8 cellular contexts compared by ENCODE assay signal in the genomic region with DNA sequence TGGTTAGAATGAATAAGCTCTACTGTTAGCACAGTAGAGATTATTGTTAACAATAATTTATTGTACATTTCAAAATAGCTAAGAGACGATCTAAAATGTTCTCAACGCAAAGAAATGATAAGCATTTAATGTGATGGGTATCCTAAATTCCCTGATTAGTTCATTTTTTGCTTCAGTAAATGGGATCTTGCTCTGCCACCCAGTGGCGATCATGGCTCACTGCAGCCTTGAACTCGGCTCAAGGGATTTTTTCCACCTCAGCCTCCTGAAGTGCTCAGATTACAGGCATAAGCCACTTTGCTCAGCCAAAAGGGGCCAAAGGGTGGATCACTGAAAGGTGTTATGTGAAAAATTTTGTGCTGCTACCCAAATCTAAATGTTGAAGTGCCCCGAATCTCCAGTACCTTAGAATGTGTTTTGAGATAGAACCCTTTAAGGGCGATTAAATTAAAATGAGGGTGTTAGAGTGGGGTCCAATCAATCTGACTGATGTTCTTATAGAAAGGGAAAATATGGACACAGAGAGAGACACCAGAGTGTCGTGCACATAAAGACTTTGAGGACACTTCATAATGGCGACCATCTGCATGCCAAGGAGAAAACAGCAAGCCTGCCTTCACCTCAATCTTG. TPM values are rescaled to one million over a fixed set of nuclear protein-coding genes. Genes with fewer than 3 reads are reported as not detected.
DNase-seq lines count a peak whose midpoint lies in the region; ATAC-seq, FAIRE-seq and TF ChIP-seq lines count a peak whose summit lies in the region.

No MANE protein-coding gene starts in this region.

- H3K36me3 Mint-ChIP-seq in naive thymus-derived CD4-positive, alpha-beta T cell: peaks cover 0 to 1% (median 0%) of the 10 kb centered on the region in 5 donors
- no peaks in the 10 kb centered on the region for H3K36me3 Mint-ChIP-seq in stimulated activated naive B cell treated with anti-CD40 and anti-IgM and Interleukin-4, amounts not matched to agents 10 μg/mL and 1 μg/mL and 100 μg/mL, for 72 hours

- in situ Hi-C loops in ACHN (cut with HindIII; ENCODE audit: low pct_ligation_motif_present, low pct_unique_long_range_greater_than_20kb, low sequenced_read_pairs): no loop called here

- CTCF ChIA-PET in naive thymus-derived CD4-positive, alpha-beta T cell (lab: Charles Lee): interaction anchor here (0.7 to 1.5 kb wide), 18 partner anchors 9 to 513 kb away, joined by 3 to 31 read pairs (median 3); partner anchors contain the start of genes PPP2R1A, ZNF432 and ZNF616

- peak; percentile 88 for ATAC-seq in naive thymus-derived CD4-positive, alpha-beta T cell
- ATAC-seq in stimulated activated naive B cell treated with anti-CD40 and anti-IgM and Interleukin-4, amounts not matched to agents 10 μg/mL and 1 μg/mL and 100 μg/mL, for 72 hours (replicated peaks): peak; percentile 61 to 70
- ATAC-seq in GM21423 (IDR thresholded peaks at IDR 0.05; ENCODE audit: unreplicated experiment): no peak

- no peaks in the 10 kb centered on the region for H3K9me3 ChIP-seq in naive thymus-derived CD4-positive, alpha-beta T cell (ENCODE audit: control insufficient read depth in 2 of 3, low read length in 3 of 3)

- intact Hi-C loops in naive thymus-derived CD4-positive, alpha-beta T cell (cut with micrococcal nuclease): loop anchor here (1.0 to 10.0 kb wide), 6 partner anchors 47 to 231 kb away; partner anchors contain the start of genes PPP2R1A (in 2 of the 2), ZNF616 (in 2 of the 2), ZNF432 (in 1 of the 2) and ZNF615 (in 1 of the 2)

- peak overlapping the region in 1 of 9 donors; percentile 26 for H3K27ac Mint-ChIP-seq in naive thymus-derived CD4-positive, alpha-beta T cell
- H3K27ac Mint-ChIP-seq in stimulated activated naive B cell treated with anti-CD40 and anti-IgM and Interleukin-4, amounts not matched to agents 10 μg/mL and 1 μg/mL and 100 μg/mL, for 72 hours: no peak overlapping the region

- H3K27ac ChIP-seq in naive thymus-derived CD4-positive, alpha-beta T cell (ENCODE audit: low read depth, low read length): no peak overlapping the region

- FAIRE-seq in endometrium (lab: Jason Lieb, UNC): peak; percentile 89

- H3K9me3 Mint-ChIP-seq in naive thymus-derived CD4-positive, alpha-beta T cell: no peaks in the 10 kb centered on the region
- no peaks in the 10 kb centered on the region for H3K9me3 Mint-ChIP-seq in stimulated activated naive B cell treated with anti-CD40 and anti-IgM and Interleukin-4, amounts not matched to agents 10 μg/mL and 1 μg/mL and 100 μg/mL, for 72 hours

- POLR2A ChIA-PET in naive thymus-derived CD4-positive, alpha-beta T cell (lab: Charles Lee): interaction anchor here (1.0 to 1.5 kb wide), 3 partner anchors 28 to 99 kb away, joined by 3 to 7 read pairs (median 7); partner anchors contain the start of gene ZNF616

- H3K4me3 Mint-ChIP-seq in naive thymus-derived CD4-positive, alpha-beta T cell: no peak overlapping the region
- no peak overlapping the region for H3K4me3 Mint-ChIP-seq in stimulated activated naive B cell treated with anti-CD40 and anti-IgM and Interleukin-4, amounts not matched to agents 10 μg/mL and 1 μg/mL and 100 μg/mL, for 72 hours

- no peak overlapping the region for H3K4me3 ChIP-seq in naive thymus-derived CD4-positive, alpha-beta T cell (ENCODE audit: low read length)

- H3K27me3 ChIP-seq in naive thymus-derived CD4-positive, alpha-beta T cell (ENCODE audit: control insufficient read depth in 2 of 2, insufficient read depth in 2 of 2, low read length in 2 of 2): no peaks in the 10 kb centered on the region

- peak; percentile 54 for DNase-seq in ACHN
- DNase-seq in NCI-H526 (lab: John Stamatoyannopoulos, UW): peak; percentile 43 to 76
- peak; percentile 75 for DNase-seq in activated CD8-positive, alpha-beta memory T cell treated with anti-CD3 and anti-CD28 coated beads for 24 hours
- peak in 8 of 9 donors; percentile 26 to 60 (median 50) for DNase-seq in naive thymus-derived CD4-positive, alpha-beta T cell
- DNase-seq in stimulated activated naive B cell treated with anti-CD40 and anti-IgM and Interleukin-4, amounts not matched to agents 10 μg/mL and 1 μg/mL and 100 μg/mL, for 72 hours: peak; percentile 35

- H3K4me1 ChIP-seq in naive thymus-derived CD4-positive, alpha-beta T cell (ENCODE audit: control insufficient read depth in 2 of 2, insufficient read depth in 2 of 2, low read length in 2 of 2): no peaks in the 10 kb centered on the region

- H3K27me3 Mint-ChIP-seq in naive thymus-derived CD4-positive, alpha-beta T cell: peaks cover 0 to 2% (median 0%) of the 10 kb centered on the region in 5 donors
- peaks cover 0 to 4% of the 10 kb centered on the region in 2 donors for H3K27me3 Mint-ChIP-seq in stimulated activated naive B cell treated with anti-CD40 and anti-IgM and Interleukin-4, amounts not matched to agents 10 μg/mL and 1 μg/mL and 100 μg/mL, for 72 hours

- H3K4me1 Mint-ChIP-seq in naive thymus-derived CD4-positive, alpha-beta T cell: peaks cover 0 to 6% (median 0%) of the 10 kb centered on the region in 7 donors
- H3K4me1 Mint-ChIP-seq in stimulated activated naive B cell treated with anti-CD40 and anti-IgM and Interleukin-4, amounts not matched to agents 10 μg/mL and 1 μg/mL and 100 μg/mL, for 72 hours: no peaks in the 10 kb centered on the region

- no peaks in the 10 kb centered on the region for H3K36me3 ChIP-seq in naive thymus-derived CD4-positive, alpha-beta T cell (ENCODE audit: control insufficient read depth in 2 of 3, insufficient read depth in 3 of 3, low read length in 3 of 3)

- TF ChIP-seq CTCF in GM12874 (IDR thresholded peaks at IDR 0.05; ENCODE audit: insufficient read depth, low read depth, low read length): peak; percentile 77

RNA-seq across cellular contexts. Expression of gene ZNF766, which starts 31.5 kb away (rescaled TPM):
- total RNA-seq in naive thymus-derived CD4-positive, alpha-beta T cell: 10 to 100 TPM; 24.7 to 59.6 (median 41.4) TPM
- polyA plus RNA-seq in naive thymus-derived CD4-positive, alpha-beta T cell: 10 to 100 TPM; 65.0 to 79.3 TPM

RNA-seq across cellular contexts. Expression of gene PPP2R1A, which starts 48.0 kb away (rescaled TPM):
- total RNA-seq in naive thymus-derived CD4-positive, alpha-beta T cell: 100 to 1,000 TPM; 156 to 215 (median 168) TPM
- 100 to 1,000 TPM; 148 to 165 TPM for polyA plus RNA-seq in naive thymus-derived CD4-positive, alpha-beta T cell

RNA-seq across cellular contexts. Expression of gene ZNF480, which starts 59.1 kb away (rescaled TPM):
- 10 to 100 TPM in 4 of 5 experiments, 1 to 10 TPM in 1; 8.5 to 28.9 (median 13.3) TPM for total RNA-seq in naive thymus-derived CD4-positive, alpha-beta T cell
- polyA plus RNA-seq in naive thymus-derived CD4-positive, alpha-beta T cell: 10 to 100 TPM; 20.8 to 29.0 TPM
